19 cellular contexts compared by ENCODE assay signal in the genomic region with DNA sequence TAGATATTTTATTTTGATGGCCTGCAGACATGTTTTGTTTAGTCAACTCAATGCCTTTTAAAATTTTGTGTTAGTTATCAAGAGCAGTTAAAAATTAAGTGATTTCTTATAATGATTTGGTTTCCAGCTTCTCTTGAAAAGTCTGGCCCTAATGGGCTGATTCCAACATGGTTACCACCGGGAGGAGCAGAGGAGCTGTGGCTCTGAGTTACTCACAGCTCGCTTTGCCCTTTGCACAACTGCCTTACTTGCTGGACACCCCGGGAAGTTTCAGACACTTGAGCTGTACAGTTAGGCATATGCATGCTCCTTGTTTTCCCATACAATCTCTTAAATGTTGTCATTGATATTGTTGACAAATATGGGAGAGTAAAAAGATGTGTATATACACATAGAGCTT.
"Had no signal": no experiment of that assay in that cellular context is flagged by ENCODE, and none has a peak within 500 bp of the region (broad histone marks: within the 10 kb centered on the region; RNA-seq: fewer than 3 reads in every experiment).

No MANE protein-coding gene starts in this region.

- ATAC-seq: gastroesophageal sphincter; heart right ventricle; mucosa of descending colon; naive thymus-derived CD4-positive, alpha-beta T cell; stimulated activated naive B cell treated with anti-CD40 and anti-IgM and Interleukin-4, amounts not matched to agents 10 μg/mL and 1 μg/mL and 100 μg/mL, for 72 hours had no signal

- H3K4me3 ChIP-seq: gastroesophageal sphincter, heart right ventricle, left ventricle myocardium inferior, mucosa of descending colon, tibial nerve, vagina had no signal

- FAIRE-seq: islet of Langerhans had no signal

- DNase-seq: activated CD4-positive, alpha-beta T cell treated with anti-CD3 and anti-CD28 coated beads for 1 hour; activated CD4-positive, alpha-beta T cell treated with anti-CD3 and anti-CD28 coated beads, Interleukin-2, amount 50 U/mL, for 4 hours; activated naive CD4-positive, alpha-beta T cell; activated naive CD8-positive, alpha-beta T cell treated with anti-CD3 and anti-CD28 coated beads, Interleukin-2, amount 10 ng/mL, durations not matched to agents 7 days and 5 days; activated T-cell treated with anti-CD3 and anti-CD28 coated beads for 4 hours; cortex of kidney; effector CD8-positive, alpha-beta T cell; heart right ventricle; left ventricle myocardium inferior; mucosa of descending colon; naive thymus-derived CD4-positive, alpha-beta T cell; posterior cingulate gyrus; retina; stimulated activated naive B cell treated with anti-CD40 and anti-IgM and Interleukin-4, amounts not matched to agents 10 μg/mL and 1 μg/mL and 100 μg/mL, for 72 hours; T1000 had no signal
